32 cellular contexts compared by ENCODE assay signal in genomic region chr1:182240085-182240484, GRCh38.
"Had no signal": no experiment of that assay in that cellular context is flagged by ENCODE, and none has a peak within 500 bp of the region (broad histone marks: within the 10 kb centered on the region; RNA-seq: fewer than 3 reads in every experiment).

No MANE protein-coding gene starts in this region.

- H3K36me3 Mint-ChIP-seq: activated naive CD4-positive, alpha-beta T cell treated with anti-CD3 and anti-CD28 coated beads, Interleukin-2, amount 10 ng/mL, durations not matched to agents 7 days and 5 days; activated naive CD4-positive, alpha-beta T cell treated with anti-CD3 and anti-CD28 coated beads, Interleukin-2, amount 50 U/mL, for 24 hours; activated naive CD8-positive, alpha-beta T cell treated with anti-CD3 and anti-CD28 coated beads for 36 hours; activated naive CD8-positive, alpha-beta T cell treated with anti-CD3 and anti-CD28 coated beads, Interleukin-2, amount 10 ng/mL, durations not matched to agents 7 days and 5 days; brain had no signal

- ATAC-seq: activated naive CD8-positive, alpha-beta T cell treated with anti-CD3 and anti-CD28 coated beads, Interleukin-2, amount 50 U/mL, for 24 hours; activated T-cell treated with anti-CD3 and anti-CD28 coated beads, Interleukin-2, amount 50 U/mL, for 4 hours; activated T-cell treated with anti-CD3 and anti-CD28 coated beads, Interleukin-2, amount 50 U/mL, for 72 hours; body of pancreas had no signal

- H3K4me3 Mint-ChIP-seq: activated naive CD4-positive, alpha-beta T cell treated with anti-CD3 and anti-CD28 coated beads for 36 hours; activated naive CD4-positive, alpha-beta T cell treated with anti-CD3 and anti-CD28 coated beads, Interleukin-2, amount 10 ng/mL, durations not matched to agents 7 days and 5 days; activated naive CD4-positive, alpha-beta T cell treated with anti-CD3 and anti-CD28 coated beads, Interleukin-2, amount 50 U/mL, for 24 hours; activated naive CD8-positive, alpha-beta T cell; activated naive CD8-positive, alpha-beta T cell treated with anti-CD3 and anti-CD28 coated beads for 36 hours; activated naive CD8-positive, alpha-beta T cell treated with anti-CD3 and anti-CD28 coated beads, Interleukin-2, amount 10 ng/mL, durations not matched to agents 7 days and 5 days; activated naive CD8-positive, alpha-beta T cell treated with anti-CD3 and anti-CD28 coated beads, Interleukin-2, amount 50 U/mL, for 24 hours; activated T-cell treated with anti-CD3 and anti-CD28 coated beads, Interleukin-2, amount 50 U/mL, for 24 hours; activated T-cell treated with anti-CD3 and anti-CD28 coated beads, Interleukin-2, amount 50 U/mL, for 4 hours; activated T-cell treated with anti-CD3 and anti-CD28 coated beads, Interleukin-2, amount 50 U/mL, for 72 hours; activated T-helper 1 cell treated with anti-CD3 and anti-CD28 coated beads, Interleukin-12 subunit alpha, Interleukin-12 subunit beta, Interleukin-2, Interleukin-4 antibody, amounts not matched to agents 30 ng/mL and 10 ng/mL and 1 ng/mL, durations not matched to agents 14 hours and 24 hours and 36 hours; brain; central memory CD8-positive, alpha-beta T cell had no signal

- H3K9me3 Mint-ChIP-seq: activated naive CD4-positive, alpha-beta T cell treated with anti-CD3 and anti-CD28 coated beads for 36 hours; activated naive CD4-positive, alpha-beta T cell treated with anti-CD3 and anti-CD28 coated beads, Interleukin-2, amount 10 ng/mL, durations not matched to agents 7 days and 5 days; activated naive CD4-positive, alpha-beta T cell treated with anti-CD3 and anti-CD28 coated beads, Interleukin-2, amount 50 U/mL, for 24 hours; activated naive CD8-positive, alpha-beta T cell treated with anti-CD3 and anti-CD28 coated beads for 36 hours; activated naive CD8-positive, alpha-beta T cell treated with anti-CD3 and anti-CD28 coated beads, Interleukin-2, amount 50 U/mL, for 24 hours; activated T-cell treated with anti-CD3 and anti-CD28 coated beads, Interleukin-2, amount 50 U/mL, for 24 hours; activated T-cell treated with anti-CD3 and anti-CD28 coated beads, Interleukin-2, amount 50 U/mL, for 4 hours; activated T-cell treated with anti-CD3 and anti-CD28 coated beads, Interleukin-2, amount 50 U/mL, for 72 hours; activated T-helper 1 cell treated with anti-CD3 and anti-CD28 coated beads, Interleukin-12 subunit alpha, Interleukin-12 subunit beta, Interleukin-2, Interleukin-4 antibody, amounts not matched to agents 30 ng/mL and 10 ng/mL and 1 ng/mL, durations not matched to agents 14 hours and 24 hours and 36 hours; activated T-helper 2 cell treated with anti-CD3 and anti-CD28 coated beads, Interferon-gamma antibody, Interleukin-2, Interleukin-4, amounts not matched to agents 10 μg/mL and 5 μg/mL and 100 μg/mL, durations not matched to agents 14 hours and 24 hours and 36 hours; brain; central memory CD8-positive, alpha-beta T cell had no signal

- DNase-seq: activated effector memory CD4-positive, alpha-beta T cell treated with anti-CD3 and anti-CD28 coated beads, Interleukin-2, amount 50 U/mL, for 16 hours; activated effector memory CD4-positive, alpha-beta T cell treated with Interleukin-2 at 50 U/mL for 16 hours; activated gamma-delta T cell; activated gamma-delta T cell treated with Interleukin-2 at 50 U/mL for 16 hours; activated naive CD4-positive, alpha-beta T cell treated with anti-CD3 and anti-CD28 coated beads for 36 hours; activated naive CD4-positive, alpha-beta T cell treated with anti-CD3 and anti-CD28 coated beads, Interleukin-2, amount 10 ng/mL, durations not matched to agents 7 days and 5 days; activated naive CD4-positive, alpha-beta T cell treated with anti-CD3 and anti-CD28 coated beads, Interleukin-2, amount 50 U/mL, for 16 hours; activated naive CD4-positive, alpha-beta T cell treated with Interleukin-2 at 50 U/mL for 16 hours; activated naive CD8-positive, alpha-beta T cell treated with anti-CD3 and anti-CD28 coated beads for 36 hours; activated naive CD8-positive, alpha-beta T cell treated with anti-CD3 and anti-CD28 coated beads, Interleukin-2, amount 10 ng/mL, durations not matched to agents 7 days and 5 days; activated naive CD8-positive, alpha-beta T cell treated with anti-CD3 and anti-CD28 coated beads, Interleukin-2, amount 50 U/mL, for 24 hours; activated T-cell treated with anti-CD3 and anti-CD28 coated beads, Interleukin-2, amount 50 U/mL, for 1 hour; activated T-cell treated with anti-CD3 and anti-CD28 coated beads, Interleukin-2, amount 50 U/mL, for 24 hours; activated T-cell treated with anti-CD3 and anti-CD28 coated beads, Interleukin-2, amount 50 U/mL, for 4 hours; activated T-cell treated with anti-CD3 and anti-CD28 coated beads, Interleukin-2, amount 50 U/mL, for 48 hours; activated T-cell treated with anti-CD3 and anti-CD28 coated beads, Interleukin-2, amount 50 U/mL, for 72 hours; adrenal gland; amniotic stem cell; amygdala; anterior cingulate cortex; aorta; body of pancreas; brain microvascular endothelial cell; caudate nucleus; central memory CD4-positive, alpha-beta T cell; cerebellar nuclear complex had no signal

- H3K27ac Mint-ChIP-seq: activated naive CD4-positive, alpha-beta T cell treated with anti-CD3 and anti-CD28 coated beads for 36 hours; activated naive CD4-positive, alpha-beta T cell treated with anti-CD3 and anti-CD28 coated beads, Interleukin-2, amount 10 ng/mL, durations not matched to agents 7 days and 5 days; activated naive CD4-positive, alpha-beta T cell treated with anti-CD3 and anti-CD28 coated beads, Interleukin-2, amount 50 U/mL, for 24 hours; activated naive CD8-positive, alpha-beta T cell; activated naive CD8-positive, alpha-beta T cell treated with anti-CD3 and anti-CD28 coated beads for 36 hours; activated naive CD8-positive, alpha-beta T cell treated with anti-CD3 and anti-CD28 coated beads, Interleukin-2, amount 10 ng/mL, durations not matched to agents 7 days and 5 days; activated naive CD8-positive, alpha-beta T cell treated with anti-CD3 and anti-CD28 coated beads, Interleukin-2, amount 50 U/mL, for 24 hours; activated T-cell treated with anti-CD3 and anti-CD28 coated beads, Interleukin-2, amount 50 U/mL, for 24 hours; activated T-cell treated with anti-CD3 and anti-CD28 coated beads, Interleukin-2, amount 50 U/mL, for 72 hours; activated T-helper 1 cell treated with anti-CD3 and anti-CD28 coated beads, Interleukin-12 subunit alpha, Interleukin-12 subunit beta, Interleukin-2, Interleukin-4 antibody, amounts not matched to agents 30 ng/mL and 10 ng/mL and 1 ng/mL, durations not matched to agents 14 hours and 24 hours and 36 hours; activated T-helper 2 cell treated with anti-CD3 and anti-CD28 coated beads, Interferon-gamma antibody, Interleukin-2, Interleukin-4, amounts not matched to agents 10 μg/mL and 5 μg/mL and 100 μg/mL, durations not matched to agents 14 hours and 24 hours and 36 hours; brain had no signal

- H3K27me3 Mint-ChIP-seq: activated naive CD4-positive, alpha-beta T cell treated with anti-CD3 and anti-CD28 coated beads, Interleukin-2, amount 50 U/mL, for 24 hours; activated naive CD8-positive, alpha-beta T cell treated with anti-CD3 and anti-CD28 coated beads for 36 hours; activated naive CD8-positive, alpha-beta T cell treated with anti-CD3 and anti-CD28 coated beads, Interleukin-2, amount 50 U/mL, for 24 hours had no signal
